23 cellular contexts compared by ENCODE assay signal in genomic region chr7:36506820-36507219, GRCh38.
DNase-seq lines count a peak whose midpoint lies in the region; ATAC-seq and TF ChIP-seq lines count a peak whose summit lies in the region.
"Had no signal": no experiment of that assay in that cellular context is flagged by ENCODE, and none has a peak within 500 bp of the region (broad histone marks: within the 10 kb centered on the region; RNA-seq: fewer than 3 reads in every experiment).

No MANE protein-coding gene starts in this region.

- no peaks in the 10 kb centered on the region for H3K9me1 ChIP-seq in IMR-90 (ENCODE audit: insufficient read depth, low read length)

- H3K9me3 ChIP-seq in IMR-90 (ENCODE audit: control insufficient read depth, insufficient read depth, low read length): peaks cover 2% of the 10 kb centered on the region; the same call in 1 of the 2 replicates
- H3K9me3 ChIP-seq in CD8-positive, alpha-beta memory T cell (ENCODE audit: low read length): no peaks in the 10 kb centered on the region
- H3K9me3 ChIP-seq: mucosa of descending colon, vagina had no signal

- H3K36me3 ChIP-seq in IMR-90 (ENCODE audit: control insufficient read depth, insufficient read depth, low read length): no peaks in the 10 kb centered on the region
- H3K36me3 ChIP-seq in CD8-positive, alpha-beta memory T cell (ENCODE audit: insufficient read depth, low read length): no peaks in the 10 kb centered on the region
- H3K36me3 ChIP-seq: spleen, vagina had no signal

- no peak overlapping the region for H3K4me2 ChIP-seq in IMR-90 (ENCODE audit: low read depth, low read length)
- H3K4me2 ChIP-seq: KMS-11 had no signal

- H2AK9ac ChIP-seq in IMR-90 (replicated peaks; ENCODE audit: low read depth, low read length, poor library complexity): no peak overlapping the region

- H3K56ac ChIP-seq in IMR-90 (ENCODE audit: extremely low read depth, insufficient read depth, low read length): no peak overlapping the region

- H3K4me3 ChIP-seq in IMR-90 (ENCODE audit: insufficient read depth, low read depth, low read length) (no peak overlapping the region), fibroblast of villous mesenchyme (ENCODE audit: low read depth, low read length) (no peak overlapping the region)
- H3K4me3 ChIP-seq in CD8-positive, alpha-beta memory T cell (ENCODE audit: low read length): no peak overlapping the region
- H3K4me3 ChIP-seq: coronary artery, mucosa of descending colon, spleen, vagina had no signal

- H3K27me3 ChIP-seq in IMR-90 (ENCODE audit: control insufficient read depth, insufficient read depth, low read length): peaks cover 9% of the 10 kb centered on the region
- H3K27me3 ChIP-seq in CD8-positive, alpha-beta memory T cell (ENCODE audit: insufficient read depth, low read length, poor library complexity, severe bottlenecking): no peaks in the 10 kb centered on the region
- H3K27me3 ChIP-seq: spleen, vagina had no signal

- no peak for TF ChIP-seq RAD21 in IMR-90 (IDR thresholded peaks at IDR 0.05; ENCODE audit: low read length)

- H3K4me1 Mint-ChIP-seq in stimulated activated effector memory CD8-positive, alpha-beta T cell treated with anti-CD3 and anti-CD28 coated beads, Interleukin-12 subunit alpha, Interleukin-12 subunit beta, amount 100 ng/mL, for 72 hours: no peaks in the 10 kb centered on the region
- peaks cover 0 to 4% (median 1%) of the 10 kb centered on the region in 3 donors for H3K4me1 Mint-ChIP-seq in CD8-positive, alpha-beta memory T cell

- TF ChIP-seq CTCF in IMR-90 (conservative IDR thresholded peaks at IDR 0.05; ENCODE audit: low read depth, low read length) (no peak), fibroblast of villous mesenchyme (IDR thresholded peaks at IDR 0.05; ENCODE audit: insufficient read depth, low read depth, low read length) (no peak)

- intact Hi-C loops in IMR-90 (cut with micrococcal nuclease): no loop called here

- H3K23ac ChIP-seq in IMR-90 (ENCODE audit: low read depth, low read length): no peak overlapping the region

- peaks cover 2% of the 10 kb centered on the region for H3K9me3 Mint-ChIP-seq in stimulated activated effector memory CD8-positive, alpha-beta T cell treated with anti-CD3 and anti-CD28 coated beads, Interleukin-12 subunit alpha, Interleukin-12 subunit beta, amount 100 ng/mL, for 72 hours
- H3K9me3 Mint-ChIP-seq in CD8-positive, alpha-beta memory T cell: peaks cover 0 to 4% (median 0%) of the 10 kb centered on the region in 5 donors

- H3K27ac ChIP-seq in IMR-90 (ENCODE audit: insufficient read depth, low read length): no peak overlapping the region
- H3K27ac ChIP-seq in CD8-positive, alpha-beta memory T cell (ENCODE audit: low read depth, low read length): no peak overlapping the region
- H3K27ac ChIP-seq: coronary artery, KMS-11, spleen, vagina had no signal

- H3K79me1 ChIP-seq in IMR-90 (ENCODE audit: low read depth in 1 of 2, low read length in 2 of 2): no peaks in the 10 kb centered on the region

- H2BK20ac ChIP-seq in IMR-90 (ENCODE audit: low read depth, low read length): no peak overlapping the region

- CTCF ChIA-PET in IMR-90 (lab: Yijun Ruan, JAX): no interaction called here
- CTCF ChIA-PET in CD8-positive, alpha-beta memory T cell (lab: Charles Lee): interaction anchor here (1.4 kb wide), 1 partner anchor 164 kb away, joined by 4 read pairs; no protein-coding TSS in a partner anchor

- no peak overlapping the region for H2BK5ac ChIP-seq in IMR-90 (ENCODE audit: low read depth, low read length, poor library complexity, severe bottlenecking)

- H3K27me3 Mint-ChIP-seq in CD8-positive, alpha-beta memory T cell: peaks cover 0 to 3% of the 10 kb centered on the region in 2 donors
- H3K27me3 Mint-ChIP-seq: activated naive CD8-positive, alpha-beta T cell had no signal

- ATAC-seq in IMR-90 (ENCODE audit: low read depth): no peak
- ATAC-seq in stimulated activated effector memory CD8-positive, alpha-beta T cell treated with anti-CD3 and anti-CD28 coated beads, Interleukin-12 subunit alpha, Interleukin-12 subunit beta, amount 100 ng/mL, for 72 hours: no peak
- ATAC-seq: left ventricle myocardium superior, mucosa of descending colon had no signal

- dilution Hi-C loops in IMR-90 (cut with HindIII; ENCODE audit: low sequenced_read_pairs, unreplicated experiment): no loop called here

- H4K20me1 ChIP-seq in IMR-90 (ENCODE audit: insufficient read depth, low read length): no peaks in the 10 kb centered on the region

- POLR2A ChIA-PET in IMR-90 (lab: Charles Lee; ENCODE audit: unreplicated experiment): no interaction called here
- POLR2A ChIA-PET in CD8-positive, alpha-beta memory T cell (lab: Charles Lee): no interaction called here

- H3K4me1 ChIP-seq in IMR-90 (ENCODE audit: control insufficient read depth, insufficient read depth, low read length): no peaks in the 10 kb centered on the region
- no peaks in the 10 kb centered on the region for H3K4me1 ChIP-seq in CD8-positive, alpha-beta memory T cell (ENCODE audit: insufficient read depth, low read length)
- H3K4me1 ChIP-seq: spleen, vagina had no signal

- H2AK5ac ChIP-seq in IMR-90 (ENCODE audit: low read depth, low read length): no peak overlapping the region

- H2BK120ac ChIP-seq in IMR-90 (ENCODE audit: low read depth, low read length): no peak overlapping the region

- no peak overlapping the region for H2BK15ac ChIP-seq in IMR-90 (ENCODE audit: low read depth, low read length)

- in situ Hi-C loops in IMR-90 (cut with MboI; ENCODE audit: low sequenced_read_pairs): no loop called here

- H3K18ac ChIP-seq in IMR-90 (ENCODE audit: low read depth, low read length): no peak overlapping the region

- no peak overlapping the region for H3K4me3 Mint-ChIP-seq in stimulated activated effector memory CD8-positive, alpha-beta T cell treated with anti-CD3 and anti-CD28 coated beads, Interleukin-12 subunit alpha, Interleukin-12 subunit beta, amount 100 ng/mL, for 72 hours
- H3K4me3 Mint-ChIP-seq in CD8-positive, alpha-beta memory T cell: no peak overlapping the region
- H3K4me3 Mint-ChIP-seq: activated naive CD8-positive, alpha-beta T cell; activated T-helper 1 cell treated with anti-CD3 and anti-CD28 coated beads, Interleukin-12 subunit alpha, Interleukin-12 subunit beta, Interleukin-2, Interleukin-4 antibody, amounts not matched to agents 30 ng/mL and 10 ng/mL and 1 ng/mL, durations not matched to agents 14 hours and 24 hours and 36 hours; CD14-positive monocyte had no signal

- WGBS in IMR-90 (ENCODE audit: extremely low coverage in 2 of 2, insufficient read length in 1 of 2), 2 experiments: 72% methylated on average over 2 of the region's 3 CpGs; no CpG with 5 or more reads in 1 of the 2 experiments

- H3K14ac ChIP-seq in IMR-90 (replicated peaks; ENCODE audit: low read depth, low read length): no peak overlapping the region

- DNase-seq in A172 (ENCODE audit: low spot score): peak; percentile 57
- peak; percentile 28 for DNase-seq in IMR-90
- peak; percentile 46 for DNase-seq in amniotic epithelial cell (ENCODE audit: low read depth)
- DNase-seq in fibroblast of villous mesenchyme (ENCODE audit: low read depth): peak; percentile 30
- no peak for DNase-seq in stimulated activated effector memory CD8-positive, alpha-beta T cell treated with anti-CD3 and anti-CD28 coated beads, Interleukin-12 subunit alpha, Interleukin-12 subunit beta, amount 100 ng/mL, for 72 hours (ENCODE audit: low spot score in 2 of 2)
- DNase-seq in NCI-H1417 treated with DMSO at 0.1 percent for 48 hours (lab: John Stamatoyannopoulos, UW): no peak
- DNase-seq in CD8-positive, alpha-beta memory T cell: no peak
- no peak for DNase-seq in COLO829 (ENCODE audit: low spot score)
- DNase-seq: activated CD4-positive, CD25-positive, alpha-beta regulatory T cell; activated CD8-positive, alpha-beta memory T cell treated with anti-CD3 and anti-CD28 coated beads for 24 hours; left ventricle myocardium superior; mucosa of descending colon; NCI-H1092; NCI-H2107; SIG-M5; spleen; stimulated activated CD4-positive, alpha-beta T cell treated with anti-CD3 and anti-CD28 coated beads, Interleukin-4, amount 100 ng/mL, for 4 hours had no signal

- no peak overlapping the region for H3K4ac ChIP-seq in IMR-90 (ENCODE audit: low read depth, low read length)

- no peak overlapping the region for H4K8ac ChIP-seq in IMR-90 (ENCODE audit: low read depth in 2 of 2, low read length in 2 of 2)

- no peak overlapping the region for H3K27ac Mint-ChIP-seq in stimulated activated effector memory CD8-positive, alpha-beta T cell treated with anti-CD3 and anti-CD28 coated beads, Interleukin-12 subunit alpha, Interleukin-12 subunit beta, amount 100 ng/mL, for 72 hours
- peak overlapping the region in 2 of 8 donors; percentile 17 to 63 for H3K27ac Mint-ChIP-seq in CD8-positive, alpha-beta memory T cell
- H3K27ac Mint-ChIP-seq: activated naive CD8-positive, alpha-beta T cell; activated T-helper 1 cell treated with anti-CD3 and anti-CD28 coated beads, Interleukin-12 subunit alpha, Interleukin-12 subunit beta, Interleukin-2, Interleukin-4 antibody, amounts not matched to agents 30 ng/mL and 10 ng/mL and 1 ng/mL, durations not matched to agents 14 hours and 24 hours and 36 hours had no signal

- no peaks in the 10 kb centered on the region for H3K36me3 Mint-ChIP-seq in stimulated activated effector memory CD8-positive, alpha-beta T cell treated with anti-CD3 and anti-CD28 coated beads, Interleukin-12 subunit alpha, Interleukin-12 subunit beta, amount 100 ng/mL, for 72 hours
- H3K36me3 Mint-ChIP-seq in CD8-positive, alpha-beta memory T cell: no peaks in the 10 kb centered on the region
- H3K36me3 Mint-ChIP-seq: activated naive CD8-positive, alpha-beta T cell had no signal

- no peak for TF ChIP-seq POLR2A in IMR-90 (IDR thresholded peaks at IDR 0.05; ENCODE audit: low read depth, low read length)

- H2AFZ ChIP-seq in IMR-90 (replicated peaks; ENCODE audit: low read length, poor library complexity): no peak overlapping the region

- no peak overlapping the region for H4K5ac ChIP-seq in IMR-90 (ENCODE audit: low read depth, low read length)

- H4K91ac ChIP-seq in IMR-90 (ENCODE audit: insufficient read depth, low read depth, low read length): no peak overlapping the region

- no TSS peak for BruUV-seq in IMR-90 (replicated peaks; lab: Mats Ljungman, UMichigan)

- H3K9ac ChIP-seq in IMR-90 (ENCODE audit: low read depth, low read length): no peak overlapping the region
- H3K9ac ChIP-seq: KMS-11 had no signal

TF ChIP-seq in IMR-90, 13 proteins besides CTCF, POLR2A, EP300 and RAD21:
- TF ChIP-seq FOS (IDR thresholded peaks at IDR 0.05; ENCODE audit: low read depth, low read length): 0 out of 2 replicates have a peak, but pooled peaks have one; percentile 13
- TF ChIP-seq USF2 (IDR thresholded peaks at IDR 0.05; ENCODE audit: low read depth, low read length): no peak
- no peak for TF ChIP-seq NFE2L2 (IDR thresholded peaks at IDR 0.05; ENCODE audit: low read depth, low read length)

Comparison
In these comparisons a context has a peak if more than half of its experiments do, and no peak if none do; other contexts are left out.
1. DNase-seq: peak in A172 (single experiment), IMR-90 (single experiment), amniotic epithelial cell (single experiment) and fibroblast of villous mesenchyme (single experiment); none in stimulated activated effector memory CD8-positive, alpha-beta T cell treated with anti-CD3 and anti-CD28 coated beads, Interleukin-12 subunit alpha, Interleukin-12 subunit beta, amount 100 ng/mL, for 72 hours (0 of 2), NCI-H1417 treated with DMSO at 0.1 percent for 48 hours (single experiment), CD8-positive, alpha-beta memory T cell (0 of 5) and COLO829 (single experiment).